ENCODE assay signal across 1 cellular context in the genomic region with DNA sequence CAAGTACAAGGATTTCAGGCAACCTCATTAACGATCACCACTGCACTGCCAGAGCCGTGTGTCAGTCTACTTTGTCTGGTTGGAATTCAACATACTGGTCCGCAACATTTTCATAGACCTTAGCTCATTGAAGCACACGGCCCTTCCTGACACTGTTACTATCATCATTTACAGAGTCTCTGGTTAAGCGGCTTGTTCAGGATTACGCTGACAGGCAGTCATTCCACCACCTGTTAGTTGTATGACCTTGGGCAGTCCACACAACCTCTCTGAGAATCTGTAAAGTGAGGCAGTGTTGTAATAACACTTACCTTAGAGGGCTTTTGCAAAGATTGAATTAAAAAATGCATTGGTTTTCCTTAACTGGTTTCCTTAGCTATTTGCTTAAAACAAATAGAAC.
TF ChIP-seq lines count a peak whose summit lies in the region.

No MANE protein-coding gene starts in this region.

TF ChIP-seq in H1, 55 proteins besides CTCF, POLR2A, EP300 and RAD21 (continued from another document):
- TF ChIP-seq TAF7 (optimal IDR thresholded peaks at IDR 0.05; ENCODE audit: borderline replicate concordance, low read depth, low read length) = no peak
- TF ChIP-seq SUZ12 (IDR thresholded peaks at IDR 0.05; ENCODE audit: low read length) = no peak
- no peak for TF ChIP-seq BACH1 (IDR thresholded peaks at IDR 0.05; ENCODE audit: low read length)
- TF ChIP-seq, protein P1, sequence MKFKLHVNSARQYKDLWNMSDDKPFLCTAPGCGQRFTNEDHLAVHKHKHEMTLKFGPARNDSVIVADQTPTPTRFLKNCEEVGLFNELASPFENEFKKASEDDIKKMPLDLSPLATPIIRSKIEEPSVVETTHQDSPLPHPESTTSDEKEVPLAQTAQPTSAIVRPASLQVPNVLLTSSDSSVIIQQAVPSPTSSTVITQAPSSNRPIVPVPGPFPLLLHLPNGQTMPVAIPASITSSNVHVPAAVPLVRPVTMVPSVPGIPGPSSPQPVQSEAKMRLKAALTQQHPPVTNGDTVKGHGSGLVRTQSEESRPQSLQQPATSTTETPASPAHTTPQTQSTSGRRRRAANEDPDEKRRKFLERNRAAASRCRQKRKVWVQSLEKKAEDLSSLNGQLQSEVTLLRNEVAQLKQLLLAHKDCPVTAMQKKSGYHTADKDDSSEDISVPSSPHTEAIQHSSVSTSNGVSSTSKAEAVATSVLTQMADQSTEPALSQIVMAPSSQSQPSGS (IDR thresholded peaks at IDR 0.05; ENCODE audit: low read length) = no peak
- TF ChIP-seq SIX5 (IDR thresholded peaks at IDR 0.05; ENCODE audit: low read depth, low read length) = no peak
- TF ChIP-seq CBX8 (IDR thresholded peaks at IDR 0.05; ENCODE audit: borderline replicate concordance, low read depth, low read length) = no peak
- no peak for TF ChIP-seq EGR1 (IDR thresholded peaks at IDR 0.05; ENCODE audit: borderline replicate concordance, low read depth, low read length)
